25 cellular contexts compared by ENCODE assay signal in the genomic region with DNA sequence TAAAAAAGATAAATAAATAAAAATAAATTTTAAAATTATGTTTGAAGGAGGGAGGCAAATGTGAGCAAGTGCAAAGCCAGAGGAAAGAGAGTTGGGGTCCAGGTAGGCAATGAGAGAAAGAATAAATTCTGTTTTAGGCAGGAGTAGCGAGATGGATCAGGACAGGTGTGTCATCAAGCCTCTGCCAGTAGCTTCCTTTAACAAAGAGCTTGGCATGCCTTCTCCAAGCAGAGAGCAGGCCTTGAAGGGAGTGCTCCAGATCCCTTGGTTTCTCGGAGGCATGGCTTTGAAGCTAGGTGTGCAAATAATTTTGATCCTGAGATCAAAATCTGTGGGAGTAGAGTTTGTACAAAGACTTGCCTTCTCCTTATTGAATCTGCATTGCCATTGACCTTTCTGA.
"Had no signal": no experiment of that assay in that cellular context is flagged by ENCODE, and none has a peak within 500 bp of the region (broad histone marks: within the 10 kb centered on the region; RNA-seq: fewer than 3 reads in every experiment).

No MANE protein-coding gene starts in this region.

- H3K27me3 ChIP-seq: gastroesophageal sphincter, left lung, right lobe of liver, upper lobe of right lung had no signal

- H3K9me3 ChIP-seq: gastroesophageal sphincter, left lung, right lobe of liver, upper lobe of right lung had no signal

- H3K4me1 ChIP-seq: right lobe of liver had no signal

- H3K4me3 Mint-ChIP-seq: activated CD4-positive, alpha-beta memory T cell treated with anti-CD3 and anti-CD28 coated beads for 36 hours; activated T-cell treated with anti-CD3 and anti-CD28 coated beads, Interleukin-2, amount 50 U/mL, for 4 hours; activated T-helper 17 cell treated with anti-CD3 and anti-CD28 coated beads, Interleukin-2, amount 50 U/mL, for 72 hours; immature natural killer cell; naive B cell; stimulated activated effector memory CD8-positive, alpha-beta T cell treated with anti-CD3 and anti-CD28 coated beads, Interleukin-12 subunit alpha, Interleukin-12 subunit beta, amount 100 ng/mL, for 72 hours; stimulated activated naive CD8-positive, alpha-beta T cell treated with anti-CD3 and anti-CD28 coated beads, Interleukin-15, Interleukin-2, amounts not matched to agents 100 ng/mL and 50 ng/mL, for 24 hours had no signal

- H3K27ac Mint-ChIP-seq: activated CD4-positive, alpha-beta memory T cell treated with anti-CD3 and anti-CD28 coated beads for 36 hours; activated T-helper 17 cell treated with anti-CD3 and anti-CD28 coated beads, Interleukin-2, amount 50 U/mL, for 72 hours; immature natural killer cell; stimulated activated effector memory CD8-positive, alpha-beta T cell treated with anti-CD3 and anti-CD28 coated beads, Interleukin-12 subunit alpha, Interleukin-12 subunit beta, amount 100 ng/mL, for 72 hours had no signal

- H3K27me3 Mint-ChIP-seq: activated CD4-positive, alpha-beta memory T cell treated with anti-CD3 and anti-CD28 coated beads for 36 hours; activated T-helper 17 cell treated with anti-CD3 and anti-CD28 coated beads, Interleukin-2, amount 50 U/mL, for 72 hours; naive B cell; stimulated activated naive CD8-positive, alpha-beta T cell treated with anti-CD3 and anti-CD28 coated beads, Interleukin-15, Interleukin-2, amounts not matched to agents 100 ng/mL and 50 ng/mL, for 24 hours had no signal

- H3K36me3 ChIP-seq: gastroesophageal sphincter, left lung, right lobe of liver, upper lobe of right lung had no signal

- H3K9me3 Mint-ChIP-seq: activated CD4-positive, alpha-beta memory T cell treated with anti-CD3 and anti-CD28 coated beads for 36 hours; activated T-cell treated with anti-CD3 and anti-CD28 coated beads, Interleukin-2, amount 50 U/mL, for 4 hours; activated T-helper 17 cell treated with anti-CD3 and anti-CD28 coated beads, Interleukin-2, amount 50 U/mL, for 72 hours; immature natural killer cell; naive B cell; stimulated activated effector memory CD8-positive, alpha-beta T cell treated with anti-CD3 and anti-CD28 coated beads, Interleukin-12 subunit alpha, Interleukin-12 subunit beta, amount 100 ng/mL, for 72 hours; stimulated activated naive CD8-positive, alpha-beta T cell treated with anti-CD3 and anti-CD28 coated beads, Interleukin-15, Interleukin-2, amounts not matched to agents 100 ng/mL and 50 ng/mL, for 24 hours had no signal

- DNase-seq: activated CD4-positive, alpha-beta memory T cell treated with anti-CD3 and anti-CD28 coated beads for 36 hours; activated CD4-positive, alpha-beta T cell treated with anti-CD3 and anti-CD28 coated beads for 48 hours; activated CD8-positive, alpha-beta memory T cell treated with anti-CD3 and anti-CD28 coated beads, Interleukin-2, amount 50 U/mL, for 48 hours; activated gamma-delta T cell treated with Interleukin-2 at 50 U/mL for 16 hours; activated naive CD4-positive, alpha-beta T cell treated with anti-CD3 and anti-CD28 coated beads, Interleukin-2, amount 50 U/mL, for 16 hours; activated T-cell treated with anti-CD3 and anti-CD28 coated beads, Interleukin-2, amount 50 U/mL, for 4 hours; amniotic stem cell; central memory CD4-positive, alpha-beta T cell; hypothalamus; immature natural killer cell; kidney; left lung; naive B cell; occipital lobe; right lobe of liver; stimulated activated CD4-positive, alpha-beta T cell treated with anti-CD3 and anti-CD28 coated beads, Interleukin-4, amount 100 ng/mL, for 1 hour; substantia nigra; T-helper 9 cell; upper lobe of right lung had no signal

- H3K27ac ChIP-seq: gastroesophageal sphincter, left lung, right lobe of liver, upper lobe of right lung, VCaP had no signal

- H3K4me3 ChIP-seq: gastroesophageal sphincter, left lung, lung, right lobe of liver, upper lobe of right lung had no signal

- H3K36me3 Mint-ChIP-seq: activated CD4-positive, alpha-beta memory T cell treated with anti-CD3 and anti-CD28 coated beads for 36 hours; immature natural killer cell; naive B cell; stimulated activated effector memory CD8-positive, alpha-beta T cell treated with anti-CD3 and anti-CD28 coated beads, Interleukin-12 subunit alpha, Interleukin-12 subunit beta, amount 100 ng/mL, for 72 hours had no signal

- H3K4me1 Mint-ChIP-seq: activated T-helper 17 cell treated with anti-CD3 and anti-CD28 coated beads, Interleukin-2, amount 50 U/mL, for 72 hours; immature natural killer cell; naive B cell; stimulated activated effector memory CD8-positive, alpha-beta T cell treated with anti-CD3 and anti-CD28 coated beads, Interleukin-12 subunit alpha, Interleukin-12 subunit beta, amount 100 ng/mL, for 72 hours had no signal

- ATAC-seq: activated T-cell treated with anti-CD3 and anti-CD28 coated beads, Interleukin-2, amount 50 U/mL, for 4 hours; activated T-helper 17 cell treated with anti-CD3 and anti-CD28 coated beads, Interleukin-2, amount 50 U/mL, for 72 hours; gastroesophageal sphincter; left lung; right lobe of liver; stimulated activated effector memory CD8-positive, alpha-beta T cell treated with anti-CD3 and anti-CD28 coated beads, Interleukin-12 subunit alpha, Interleukin-12 subunit beta, amount 100 ng/mL, for 72 hours; upper lobe of right lung had no signal
